In the genomic region with DNA sequence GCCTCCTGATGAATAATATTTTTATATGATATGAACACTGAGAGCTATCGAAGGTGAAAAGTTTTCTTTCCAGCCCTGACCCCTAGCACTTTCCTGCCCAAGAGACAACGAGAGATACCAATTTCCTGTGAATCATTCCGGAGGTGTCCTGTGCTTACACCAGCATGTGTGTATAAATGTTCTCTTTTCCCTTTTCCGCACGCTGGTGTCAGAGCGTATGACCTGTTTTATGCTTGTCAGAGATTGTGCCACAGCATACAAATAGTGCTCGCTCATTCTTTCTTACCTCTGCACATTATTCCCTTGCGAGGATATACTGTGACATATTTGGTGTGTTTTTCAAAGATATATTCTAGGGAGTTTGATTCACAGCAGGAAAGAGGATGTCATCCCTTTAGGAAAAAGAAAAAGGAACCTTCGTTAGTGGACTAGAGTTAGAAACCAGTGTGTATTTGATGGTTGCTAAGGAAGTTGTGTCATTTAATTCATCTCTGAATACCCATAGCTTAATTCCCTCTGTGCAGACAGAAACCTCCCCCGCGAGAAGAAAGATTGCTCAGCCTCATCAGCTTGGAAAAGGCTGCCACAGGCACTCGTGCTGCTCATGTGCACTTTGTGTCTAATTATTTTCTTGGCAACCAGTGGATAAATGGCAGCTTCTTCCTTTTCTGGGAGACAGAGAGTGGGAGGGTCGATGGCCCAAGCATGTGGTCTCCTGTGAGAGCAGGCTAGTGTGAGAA, we compare ENCODE assay signal across 9 cellular contexts. TPM values are rescaled to one million over a fixed set of nuclear protein-coding genes. Genes with fewer than 3 reads are reported as not detected.
A peak's percentile ranks its signal among the peaks of the same experiment; 100 is the strongest.
DNase-seq lines count a peak whose midpoint lies in the region; ATAC-seq and TF ChIP-seq lines count a peak whose summit lies in the region.
"Had no signal": no experiment of that assay in that cellular context is flagged by ENCODE, and none has a peak within 500 bp of the region (broad histone marks: within the 10 kb centered on the region; RNA-seq: fewer than 3 reads in every experiment).

No MANE protein-coding gene starts in this region.

- peaks cover 0 to 4% of the 10 kb centered on the region in 2 donors for H3K4me1 ChIP-seq in thyroid gland

- no peak for TF ChIP-seq CTCF in CD14-positive monocyte (IDR thresholded peaks at IDR 0.05)
- TF ChIP-seq CTCF in chondrocyte (IDR thresholded peaks at IDR 0.05), result no peak
- TF ChIP-seq CTCF in thyroid gland (IDR thresholded peaks at IDR 0.05), result no peak

- intact Hi-C loops in CD14-positive monocyte (cut with micrococcal nuclease), result loop anchor here in 1 of 2 donors (5.0 kb wide), 1 partner anchor 52 kb away; no protein-coding TSS in a partner anchor
- intact Hi-C loops in thyroid gland (cut with DNase I), result no loop called here

- H3K4me1 Mint-ChIP-seq in CD14-positive monocyte, result peaks cover 70% of the 10 kb centered on the region
- H3K4me1 Mint-ChIP-seq in chondrocyte (ENCODE audit: low read depth), result peaks cover 66% of the 10 kb centered on the region
- H3K4me1 Mint-ChIP-seq in memory B cell, result peaks cover 34% of the 10 kb centered on the region

- H3K36me3 Mint-ChIP-seq in CD14-positive monocyte (peaks cover 59 to 80% of the 10 kb centered on the region in 2 donors), chondrocyte (ENCODE audit: low read depth) (peaks cover 16% of the 10 kb centered on the region), memory B cell (peaks cover 11% of the 10 kb centered on the region)

- peak overlapping the region; percentile 92 to 100 (median 99) for H3K27ac Mint-ChIP-seq in CD14-positive monocyte
- peak overlapping the region; percentile 97 for H3K27ac Mint-ChIP-seq in chondrocyte (ENCODE audit: unreplicated experiment)
- H3K27ac Mint-ChIP-seq in memory B cell, result peak overlapping the region; percentile 89

- H3K4me3 Mint-ChIP-seq in CD14-positive monocyte, result peak overlapping the region; percentile 48 to 76
- peak overlapping the region; percentile 31 for H3K4me3 Mint-ChIP-seq in chondrocyte (ENCODE audit: unreplicated experiment)
- peak overlapping the region; percentile 30 for H3K4me3 Mint-ChIP-seq in memory B cell

- H3K27me3 ChIP-seq in thyroid gland, result no peaks in the 10 kb centered on the region

- H3K9me3 Mint-ChIP-seq in CD14-positive monocyte (peaks cover 0 to 3% (median 0%) of the 10 kb centered on the region in 7 donors), chondrocyte (ENCODE audit: low read depth) (no peaks in the 10 kb centered on the region), memory B cell (no peaks in the 10 kb centered on the region)

- no peaks in the 10 kb centered on the region for H3K36me3 ChIP-seq in thyroid gland

- no peaks in the 10 kb centered on the region for H3K9me3 ChIP-seq in thyroid gland

- no peak overlapping the region for H3K4me3 ChIP-seq in thyroid gland (replicated peaks in 1 of 3)

- H3K27me3 Mint-ChIP-seq in CD14-positive monocyte (ENCODE audit: low read depth in 3 of 3) (peaks cover 0 to 2% (median 0%) of the 10 kb centered on the region in 3 donors), chondrocyte (ENCODE audit: low read depth) (no peaks in the 10 kb centered on the region), memory B cell (no peaks in the 10 kb centered on the region)

- WGBS in thyroid gland, 2 donors, result 56 to 58% methylated on average over 13 of the region's 13 CpGs

- DNase-seq in CD14-positive monocyte (ENCODE audit: low spot score) (peak; percentile 77), NCI-H2227 treated with DMSO at 0.1 percent for 48 hours (lab: John Stamatoyannopoulos, UW) (peak; percentile 49), chondrocyte (ENCODE audit: low spot score) (no peak), memory B cell (ENCODE audit: low spot score in 2 of 2) (no peak), thyroid gland (no peak), NCI-H526 (lab: John Stamatoyannopoulos, UW) (no peak)
- DNase-seq in stimulated activated CD4-positive, alpha-beta T cell treated with anti-CD3 and anti-CD28 coated beads, Interleukin-4, amount 100 ng/mL, for 1 hour, result no peak

- TF ChIP-seq POLR2A in thyroid gland (IDR thresholded peaks at IDR 0.05), result no peak

- H3K27ac ChIP-seq in thyroid gland, result peak overlapping the region in 2 of 3 donors; percentile 56 to 69

- ATAC-seq in memory B cell (ENCODE audit: low read depth), result peak; percentile 8
- ATAC-seq in HG03196 (IDR thresholded peaks at IDR 0.05; ENCODE audit: unreplicated experiment), result no peak

RNA-seq across cellular contexts. Expression of a gene that starts 14.8 kb away (rescaled TPM):
- polyA plus RNA-seq in CD14-positive monocyte, result under 1 TPM; 0.11 to 0.35 TPM
- 2.4 to 2.7 TPM (median 2.4 TPM) in 3 replicates for total RNA-seq in chondrocyte
- total RNA-seq in thyroid gland, result under 1 TPM in 1 of 4 donors, not detected in 3; 0.40 TPM
- total RNA-seq: bronchial epithelial cell had no signal

RNA-seq across cellular contexts. Expression of a gene that starts 17.9 kb away (rescaled TPM):
- 100 to 1,000 TPM; 520 to 528 TPM for polyA plus RNA-seq in CD14-positive monocyte
- total RNA-seq in chondrocyte, result 101 to 110 TPM (median 102 TPM) in 3 replicates
- 10 to 100 TPM; 15.6 to 25.1 (median 20.4) TPM for total RNA-seq in thyroid gland

RNA-seq across cellular contexts. Expression of a gene that starts 36.3 kb away (rescaled TPM):
- 100 to 1,000 TPM; 225 to 262 TPM for polyA plus RNA-seq in CD14-positive monocyte
- 200 to 243 TPM (median 240 TPM) in 3 replicates for total RNA-seq in chondrocyte
- 100 to 1,000 TPM; 215 to 373 (median 259) TPM for total RNA-seq in thyroid gland

Comparison
In these comparisons a context has a peak if more than half of its experiments do, and no peak if none do; other contexts are left out.
1. DNase-seq: peak in CD14-positive monocyte (single experiment) and NCI-H2227 treated with DMSO at 0.1 percent for 48 hours (single experiment); none in chondrocyte (single experiment), memory B cell (0 of 2), thyroid gland (0 of 2), NCI-H526 (0 of 2) and stimulated activated CD4-positive, alpha-beta T cell treated with anti-CD3 and anti-CD28 coated beads, Interleukin-4, amount 100 ng/mL, for 1 hour (single experiment).
2. Peak in every context shown above with its lines, with median percentiles within 50 percentile points of each other: H3K27ac Mint-ChIP-seq and H3K4me3 Mint-ChIP-seq.